In the genomic region with DNA sequence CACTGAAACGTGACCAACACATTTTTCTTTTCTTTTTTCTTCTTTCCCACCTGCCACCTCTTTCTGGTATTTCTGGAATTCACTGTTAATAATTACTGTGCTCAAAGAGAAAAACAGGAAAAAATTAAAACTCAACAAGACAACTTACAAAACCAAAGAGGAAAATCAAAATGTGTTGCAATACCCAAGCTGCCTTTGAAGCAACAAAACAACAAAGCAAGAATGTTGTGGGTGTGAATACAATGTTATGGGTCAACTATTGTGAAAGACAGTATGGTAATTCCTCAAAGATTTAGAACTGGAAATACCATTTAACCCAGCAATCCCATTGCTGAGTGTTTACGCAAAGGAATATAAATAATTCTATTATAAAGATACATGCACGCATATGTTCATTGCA, we compare ENCODE assay signal across 31 cellular contexts.
A peak's percentile ranks its signal among the peaks of the same experiment; 100 is the strongest.
DNase-seq lines count a peak whose midpoint lies in the region; ATAC-seq and TF ChIP-seq lines count a peak whose summit lies in the region.
"Had no signal": no experiment of that assay in that cellular context is flagged by ENCODE, and none has a peak within 500 bp of the region (broad histone marks: within the 10 kb centered on the region; RNA-seq: fewer than 3 reads in every experiment).

No MANE protein-coding gene starts in this region.

- no peak for TF ChIP-seq POLR2A in breast epithelium (IDR thresholded peaks at IDR 0.05)
- no peak for TF ChIP-seq POLR2A in Peyer's patch (IDR thresholded peaks at IDR 0.05)

- CTCF ChIA-PET in MCF 10A (lab: Yijun Ruan, JAX) (interaction anchor here (1.1 kb wide), 1 partner anchor 28 kb away, joined by 6 read pairs; no protein-coding TSS in a partner anchor), mammary epithelial cell (lab: Charles Lee; ENCODE audit: low non-redundant PET) (no interaction called here)

- DNase-seq in MCF 10A (ENCODE audit: unreplicated experiment) (peak; percentile 70), breast epithelium (ENCODE audit: low spot score in 2 of 2) (no peak), mammary epithelial cell (peak; percentile 10), fibroblast of pulmonary artery (ENCODE audit: low read depth) (peak; percentile 13), Peyer's patch (no peak), HPDE6-E6E7 (ENCODE audit: extremely low spot score) (no peak), A172 (ENCODE audit: low spot score) (no peak)
- DNase-seq: activated CD4-positive, alpha-beta T cell treated with anti-CD3 and anti-CD28 coated beads, Interleukin-2, amount 50 U/mL, for 4 hours; activated CD8-positive, alpha-beta memory T cell treated with anti-CD3 and anti-CD28 coated beads, Interleukin-2, amount 50 U/mL, for 48 hours; COR-L47; DND-41; effector CD4-positive, alpha-beta T cell; left colon; NCI-H1048; NCI-H187; NCI-H2171 treated with DMSO at 0.1 percent for 48 hours; NCI-H524 treated with DMSO at 0.1 percent for 48 hours; NK-92 treated with Interleukin-12 subunit alpha and Interleukin-12 subunit beta, amount 100 ng/mL, for 24 hours; SHP77 treated with DMSO at 0.1 percent for 48 hours; stimulated activated naive CD8-positive, alpha-beta T cell treated with anti-CD3 and anti-CD28 coated beads, Interleukin-15, amount 100 ng/mL, for 72 hours; SW 1271; tibial artery had no signal

- H3K27me3 ChIP-seq in breast epithelium (no peaks in the 10 kb centered on the region), mammary epithelial cell (ENCODE audit: insufficient read depth, low read length) (no peaks in the 10 kb centered on the region), Peyer's patch (no peaks in the 10 kb centered on the region)
- H3K27me3 ChIP-seq: BLaER1, tibial artery had no signal

- peaks cover 24% of the 10 kb centered on the region for H3K4me1 Mint-ChIP-seq in MCF 10A (ENCODE audit: insufficient read depth, unreplicated experiment)
- H3K4me1 Mint-ChIP-seq: activated T-helper 17 cell treated with anti-CD3 and anti-CD28 coated beads, Interleukin-2, amount 50 U/mL, for 72 hours; memory B cell; stimulated activated naive CD8-positive, alpha-beta T cell treated with anti-CD3 and anti-CD28 coated beads, Interleukin-15, amount 100 ng/mL, for 72 hours had no signal

- in situ Hi-C loops in mammary epithelial cell (cut with MboI; ENCODE audit: low sequenced_read_pairs in 2 of 2) = no loop called here

- no peak overlapping the region for H3K27ac ChIP-seq in breast epithelium
- H3K27ac ChIP-seq in mammary epithelial cell (ENCODE audit: insufficient read depth, low read depth, low read length) = no peak overlapping the region
- H3K27ac ChIP-seq in Peyer's patch = no peak overlapping the region
- H3K27ac ChIP-seq: 22Rv1, BLaER1, prostate gland, tibial artery had no signal

- H3K4me1 ChIP-seq in breast epithelium (no peaks in the 10 kb centered on the region), mammary epithelial cell (ENCODE audit: insufficient read depth, low read length) (peaks cover 17% of the 10 kb centered on the region), Peyer's patch (no peaks in the 10 kb centered on the region)
- H3K4me1 ChIP-seq: BLaER1, prostate gland, tibial artery had no signal

- no peak for ATAC-seq in HG03457 (IDR thresholded peaks at IDR 0.05; ENCODE audit: unreplicated experiment)
- ATAC-seq: activated T-helper 17 cell treated with anti-CD3 and anti-CD28 coated beads, Interleukin-2, amount 50 U/mL, for 72 hours; esophagus mucosa; left colon; stimulated activated naive CD8-positive, alpha-beta T cell treated with anti-CD3 and anti-CD28 coated beads, Interleukin-15, amount 100 ng/mL, for 72 hours; WTC11 had no signal

- TF ChIP-seq CTCF in MCF 10A (IDR thresholded peaks at IDR 0.05; ENCODE audit: unreplicated experiment) = no peak
- TF ChIP-seq CTCF in breast epithelium (IDR thresholded peaks at IDR 0.05) = no peak
- TF ChIP-seq CTCF in mammary epithelial cell (conservative IDR thresholded peaks at IDR 0.05 in 1 of 2, IDR thresholded peaks at IDR 0.05 in 1 of 2; ENCODE audit: extremely low read depth in 1 of 2, insufficient read depth in 1 of 2, low read depth in 1 of 2, low read length in 2 of 2) = no peak
- TF ChIP-seq CTCF in fibroblast of pulmonary artery (IDR thresholded peaks at IDR 0.05; ENCODE audit: low read length, missing control alignments) = no peak
- TF ChIP-seq CTCF in Peyer's patch (IDR thresholded peaks at IDR 0.05) = no peak

- H3K9ac ChIP-seq in mammary epithelial cell (ENCODE audit: insufficient read depth, low read length) = no peak overlapping the region
- H3K9ac ChIP-seq: BLaER1 had no signal

- H3K4me3 Mint-ChIP-seq in MCF 10A (ENCODE audit: unreplicated experiment) = no peak overlapping the region
- H3K4me3 Mint-ChIP-seq: activated naive CD8-positive, alpha-beta T cell; activated T-helper 17 cell treated with anti-CD3 and anti-CD28 coated beads, Interleukin-2, amount 50 U/mL, for 72 hours; memory B cell; stimulated activated naive CD8-positive, alpha-beta T cell treated with anti-CD3 and anti-CD28 coated beads, Interleukin-15, amount 100 ng/mL, for 72 hours; WTC11 had no signal

- no peaks in the 10 kb centered on the region for H3K27me3 Mint-ChIP-seq in MCF 10A (ENCODE audit: insufficient read depth, unreplicated experiment)
- H3K27me3 Mint-ChIP-seq: activated naive CD8-positive, alpha-beta T cell; activated T-helper 17 cell treated with anti-CD3 and anti-CD28 coated beads, Interleukin-2, amount 50 U/mL, for 72 hours; memory B cell; stimulated activated naive CD8-positive, alpha-beta T cell treated with anti-CD3 and anti-CD28 coated beads, Interleukin-15, amount 100 ng/mL, for 72 hours had no signal

- H3K4me2 ChIP-seq in mammary epithelial cell (ENCODE audit: insufficient read depth, low read depth, low read length) = no peak overlapping the region
- H3K4me2 ChIP-seq: BLaER1 had no signal

- H3K4me3 ChIP-seq in breast epithelium (no peak overlapping the region), mammary epithelial cell (replicated peaks in 1 of 3; ENCODE audit: insufficient read depth in 1 of 3, low read depth in 2 of 3, low read length in 3 of 3) (no peak overlapping the region), fibroblast of pulmonary artery (replicated peaks; ENCODE audit: low read depth, low read length) (no peak overlapping the region), Peyer's patch (no peak overlapping the region)
- H3K4me3 ChIP-seq: BLaER1, prostate gland, tibial artery had no signal

- H3K9me3 Mint-ChIP-seq in MCF 10A (ENCODE audit: unreplicated experiment) = no peaks in the 10 kb centered on the region
- H3K9me3 Mint-ChIP-seq: stimulated activated naive CD8-positive, alpha-beta T cell treated with anti-CD3 and anti-CD28 coated beads, Interleukin-15, amount 100 ng/mL, for 72 hours had no signal

- H3K36me3 ChIP-seq in breast epithelium = no peaks in the 10 kb centered on the region
- H3K36me3 ChIP-seq in mammary epithelial cell (ENCODE audit: insufficient read depth, low read length) = no peaks in the 10 kb centered on the region
- no peaks in the 10 kb centered on the region for H3K36me3 ChIP-seq in Peyer's patch
- H3K36me3 ChIP-seq: BLaER1, prostate gland, tibial artery had no signal

- POLR2A ChIA-PET in MCF 10A (lab: Yijun Ruan, JAX) = interaction anchor here (0.6 kb wide), 1 partner anchor 51 kb away, joined by 3 read pairs; no protein-coding TSS in a partner anchor

- 83% methylated on average over 3 of the region's 3 CpGs for WGBS in mammary epithelial cell (ENCODE audit: low coverage, missing lambda C conversion rate)

- H4K20me1 ChIP-seq in mammary epithelial cell (ENCODE audit: insufficient read depth, low read length) = no peaks in the 10 kb centered on the region
- H4K20me1 ChIP-seq: BLaER1 had no signal

- H3K27ac Mint-ChIP-seq in MCF 10A (ENCODE audit: low read depth, unreplicated experiment) = no peak overlapping the region
- H3K27ac Mint-ChIP-seq: activated naive CD8-positive, alpha-beta T cell; activated T-helper 17 cell treated with anti-CD3 and anti-CD28 coated beads, Interleukin-2, amount 50 U/mL, for 72 hours; memory B cell; stimulated activated naive CD8-positive, alpha-beta T cell treated with anti-CD3 and anti-CD28 coated beads, Interleukin-15, amount 100 ng/mL, for 72 hours; WTC11 had no signal

- no peaks in the 10 kb centered on the region for H3K36me3 Mint-ChIP-seq in MCF 10A (ENCODE audit: insufficient read depth, unreplicated experiment)
- H3K36me3 Mint-ChIP-seq: activated naive CD8-positive, alpha-beta T cell; memory B cell; WTC11 had no signal

- H2AFZ ChIP-seq in mammary epithelial cell (ENCODE audit: low read depth, low read length) = no peak overlapping the region

- no TSS peak for BruUV-seq in MCF 10A (replicated peaks; lab: Mats Ljungman, UMichigan)
- BruUV-seq in mammary epithelial cell (replicated peaks; lab: Mats Ljungman, UMichigan) = no TSS peak

- intact Hi-C loops in MCF 10A (cut with micrococcal nuclease) = no loop called here
- intact Hi-C loops in breast epithelium (cut with DNase I; ENCODE audit: low total_unique reads) = no loop called here
- intact Hi-C loops in mammary epithelial cell (cut with micrococcal nuclease) = no loop called here

- dilution Hi-C loops in mammary epithelial cell (cut with HindIII; ENCODE audit: low sequenced_read_pairs) = no loop called here

- H3K9me3 ChIP-seq in breast epithelium (no peaks in the 10 kb centered on the region), mammary epithelial cell (replicated peaks; ENCODE audit: insufficient read depth, low read length) (no peaks in the 10 kb centered on the region), Peyer's patch (no peaks in the 10 kb centered on the region)
- H3K9me3 ChIP-seq: BLaER1, prostate gland, tibial artery had no signal

- H3K79me2 ChIP-seq in mammary epithelial cell (ENCODE audit: insufficient read depth, low read length) = no peaks in the 10 kb centered on the region

Comparison
In these comparisons a context has a peak if more than half of its experiments do, and no peak if none do; other contexts are left out.
1. DNase-seq: peak in MCF 10A (single experiment), mammary epithelial cell (single experiment) and fibroblast of pulmonary artery (single experiment); none in breast epithelium (0 of 2), Peyer's patch (0 of 3), HPDE6-E6E7 (single experiment) and A172 (single experiment).